ENCODE assay signal across 1 cellular context in the genomic region with DNA sequence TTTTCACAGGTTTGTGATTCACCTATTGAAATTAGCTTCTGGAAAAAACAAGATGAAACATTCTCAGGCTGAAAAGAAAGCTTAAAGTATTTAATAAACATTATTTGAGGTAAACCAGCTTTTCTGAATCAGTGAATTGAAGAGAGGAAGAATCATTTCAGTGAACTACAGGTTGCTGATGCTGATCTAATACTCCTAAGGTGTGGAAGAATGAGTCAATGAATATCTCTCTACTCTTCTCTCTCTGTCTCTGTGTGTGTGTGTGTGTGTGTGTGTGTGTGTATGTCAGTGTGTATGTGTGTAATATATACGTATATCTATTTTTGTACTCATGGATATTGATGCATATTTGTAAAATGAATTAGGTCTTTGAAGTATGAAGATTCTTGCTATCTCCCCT.
TF ChIP-seq lines count a peak whose summit lies in the region.

No MANE protein-coding gene starts in this region.

TF ChIP-seq in WTC11, 78 proteins besides CTCF, POLR2A, EP300 and RAD21 (continued from another document):
- TF ChIP-seq NFYB (CRISPR knock-in tag; conservative IDR thresholded peaks at IDR 0.05; ENCODE audit: low read depth) (no peak), CREB1 (CRISPR knock-in tag; IDR thresholded peaks at IDR 0.05) (no peak), MXD4 (CRISPR knock-in tag; IDR thresholded peaks at IDR 0.05; ENCODE audit: borderline replicate concordance) (no peak), OVOL2 (CRISPR knock-in tag; IDR thresholded peaks at IDR 0.05; ENCODE audit: borderline replicate concordance) (no peak), TEAD4 (CRISPR knock-in tag; IDR thresholded peaks at IDR 0.05) (no peak), JAZF1 (CRISPR knock-in tag; IDR thresholded peaks at IDR 0.05) (no peak), ZSCAN18 (CRISPR knock-in tag; IDR thresholded peaks at IDR 0.05) (no peak), IRF1 (CRISPR knock-in tag; IDR thresholded peaks at IDR 0.05) (no peak)
- TF ChIP-seq, protein P1, sequence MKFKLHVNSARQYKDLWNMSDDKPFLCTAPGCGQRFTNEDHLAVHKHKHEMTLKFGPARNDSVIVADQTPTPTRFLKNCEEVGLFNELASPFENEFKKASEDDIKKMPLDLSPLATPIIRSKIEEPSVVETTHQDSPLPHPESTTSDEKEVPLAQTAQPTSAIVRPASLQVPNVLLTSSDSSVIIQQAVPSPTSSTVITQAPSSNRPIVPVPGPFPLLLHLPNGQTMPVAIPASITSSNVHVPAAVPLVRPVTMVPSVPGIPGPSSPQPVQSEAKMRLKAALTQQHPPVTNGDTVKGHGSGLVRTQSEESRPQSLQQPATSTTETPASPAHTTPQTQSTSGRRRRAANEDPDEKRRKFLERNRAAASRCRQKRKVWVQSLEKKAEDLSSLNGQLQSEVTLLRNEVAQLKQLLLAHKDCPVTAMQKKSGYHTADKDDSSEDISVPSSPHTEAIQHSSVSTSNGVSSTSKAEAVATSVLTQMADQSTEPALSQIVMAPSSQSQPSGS (CRISPR knock-in tag; IDR thresholded peaks at IDR 0.05; ENCODE audit: borderline replicate concordance, low read depth) = no peak
- TF ChIP-seq, protein P2, sequence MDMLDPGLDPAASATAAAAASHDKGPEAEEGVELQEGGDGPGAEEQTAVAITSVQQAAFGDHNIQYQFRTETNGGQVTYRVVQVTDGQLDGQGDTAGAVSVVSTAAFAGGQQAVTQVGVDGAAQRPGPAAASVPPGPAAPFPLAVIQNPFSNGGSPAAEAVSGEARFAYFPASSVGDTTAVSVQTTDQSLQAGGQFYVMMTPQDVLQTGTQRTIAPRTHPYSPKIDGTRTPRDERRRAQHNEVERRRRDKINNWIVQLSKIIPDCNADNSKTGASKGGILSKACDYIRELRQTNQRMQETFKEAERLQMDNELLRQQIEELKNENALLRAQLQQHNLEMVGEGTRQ (CRISPR knock-in tag; IDR thresholded peaks at IDR 0.05) = no peak
